ENCODE assay signal across 26 cellular contexts in the genomic region with DNA sequence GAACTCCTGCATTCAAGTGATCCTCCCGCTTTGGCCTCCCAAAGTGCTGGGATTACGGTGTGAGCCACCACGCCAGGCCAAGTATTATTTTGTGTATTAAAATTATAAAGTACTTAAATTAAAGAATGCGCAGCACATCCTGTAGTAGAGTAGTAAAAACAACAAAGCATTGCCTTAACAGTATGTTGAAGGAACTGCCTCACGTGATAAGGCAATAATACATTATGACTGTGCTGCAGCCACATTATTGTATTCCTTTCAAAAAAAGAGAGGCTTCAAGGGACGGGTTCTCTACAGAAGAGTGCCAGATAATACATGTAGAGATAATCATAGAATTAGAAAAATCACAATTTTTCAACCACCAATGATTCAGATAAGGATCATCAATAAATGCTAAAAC.
"Had no signal": no experiment of that assay in that cellular context is flagged by ENCODE, and none has a peak within 500 bp of the region (broad histone marks: within the 10 kb centered on the region; RNA-seq: fewer than 3 reads in every experiment).

No MANE protein-coding gene starts in this region.

- H3K4me3 ChIP-seq: stomach, suprapubic skin, testis, thoracic aorta, thyroid gland, tibial artery, tibial nerve, transverse colon, upper lobe of left lung, upper lobe of right lung, uterus, vagina had no signal

- H3K9me3 ChIP-seq: stomach, suprapubic skin, testis, thoracic aorta, thyroid gland, tibial artery, tibial nerve, transverse colon, upper lobe of left lung, upper lobe of right lung, uterus, vagina had no signal

- H3K4me1 ChIP-seq: stomach, suprapubic skin, testis, thyroid gland, tibial artery, tibial nerve, transverse colon, upper lobe of left lung, upper lobe of right lung, uterus, vagina had no signal

- DNase-seq: stimulated activated CD4-positive, alpha-beta T cell treated with anti-CD3 and anti-CD28 coated beads, Interleukin-2, amount 100 ng/mL, for 48 hours; stimulated activated CD4-positive, alpha-beta T cell treated with anti-CD3 and anti-CD28 coated beads, Interleukin-4, amount 100 ng/mL, for 1 hour; stimulated activated CD4-positive, alpha-beta T cell treated with anti-CD3 and anti-CD28 coated beads, Interleukin-4, amount 100 ng/mL, for 24 hours; stimulated activated CD4-positive, alpha-beta T cell treated with anti-CD3 and anti-CD28 coated beads, Interleukin-4, amount 100 ng/mL, for 4 hours; stimulated activated CD8-positive, alpha-beta memory T cell treated with anti-CD3 and anti-CD28 coated beads, Interleukin-4, amount 100 ng/mL, for 48 hours; stimulated activated naive B cell treated with anti-CD40 and anti-IgM and Interleukin-4, amounts not matched to agents 10 μg/mL and 1 μg/mL and 100 μg/mL, for 72 hours; stimulated activated naive CD4-positive, alpha-beta T cell; stimulated activated naive CD4-positive, alpha-beta T cell treated with Interleukin-2 at 50 U/mL for 16 hours; stimulated activated naive CD8-positive, alpha-beta T cell treated with anti-CD3 and anti-CD28 coated beads, Interleukin-15, amount 100 ng/mL, for 72 hours; stimulated activated naive CD8-positive, alpha-beta T cell treated with anti-CD3 and anti-CD28 coated beads, Interleukin-15, Interleukin-2, amounts not matched to agents 100 U/mL and 50 U/mL, for 24 hours; stomach; substantia nigra; testis; thyroid gland; tibial artery; transverse colon; trophoblast cell; upper lobe of left lung; upper lobe of right lung; uterus had no signal

- H3K36me3 ChIP-seq: thoracic aorta, thyroid gland, transverse colon, upper lobe of right lung had no signal

- ATAC-seq: stimulated activated effector memory CD8-positive, alpha-beta T cell treated with anti-CD3 and anti-CD28 coated beads, Interleukin-12 subunit alpha, Interleukin-12 subunit beta, amount 100 ng/mL, for 72 hours; stimulated activated memory B cell treated with anti-CD40 and anti-IgM and Interleukin-4, amounts not matched to agents 10 μg/mL and 1 μg/mL and 100 μg/mL, for 72 hours; stimulated activated naive B cell treated with anti-CD40 and anti-IgM and Interleukin-4, amounts not matched to agents 10 μg/mL and 1 μg/mL and 100 μg/mL, for 72 hours; stimulated activated naive CD8-positive, alpha-beta T cell treated with anti-CD3 and anti-CD28 coated beads, Interleukin-15, amount 100 ng/mL, for 72 hours; stimulated activated naive CD8-positive, alpha-beta T cell treated with anti-CD3 and anti-CD28 coated beads, Interleukin-15, Interleukin-2, amounts not matched to agents 100 U/mL and 50 U/mL, for 24 hours; upper lobe of right lung had no signal

- H3K27me3 ChIP-seq: stomach, suprapubic skin, testis, thyroid gland, tibial artery, tibial nerve, transverse colon, upper lobe of left lung, upper lobe of right lung, uterus, vagina had no signal

- H3K27ac ChIP-seq: stomach, suprapubic skin, testis, thoracic aorta, thyroid gland, tibial artery, tibial nerve, transverse colon, upper lobe of left lung, upper lobe of right lung, uterus, vagina had no signal
